Comparison of ENCODE assay signal across 1 cellular context in genomic region chr20:2815242-2815900, GRCh38.
TF ChIP-seq lines count a peak whose summit lies in the region.

No MANE protein-coding gene starts in this region.

TF ChIP-seq in HepG2, 621 proteins besides CTCF, POLR2A, EP300 and RAD21:
- TF ChIP-seq ZNF687 (CRISPR knock-in tag; IDR thresholded peaks at IDR 0.05) (0 out of 2 replicates have a peak, but pooled peaks have one; percentile 12), MBNL3 (CRISPR knock-in tag; conservative IDR thresholded peaks at IDR 0.05) (no peak)
